11 cellular contexts compared by ENCODE assay signal in the genomic region with DNA sequence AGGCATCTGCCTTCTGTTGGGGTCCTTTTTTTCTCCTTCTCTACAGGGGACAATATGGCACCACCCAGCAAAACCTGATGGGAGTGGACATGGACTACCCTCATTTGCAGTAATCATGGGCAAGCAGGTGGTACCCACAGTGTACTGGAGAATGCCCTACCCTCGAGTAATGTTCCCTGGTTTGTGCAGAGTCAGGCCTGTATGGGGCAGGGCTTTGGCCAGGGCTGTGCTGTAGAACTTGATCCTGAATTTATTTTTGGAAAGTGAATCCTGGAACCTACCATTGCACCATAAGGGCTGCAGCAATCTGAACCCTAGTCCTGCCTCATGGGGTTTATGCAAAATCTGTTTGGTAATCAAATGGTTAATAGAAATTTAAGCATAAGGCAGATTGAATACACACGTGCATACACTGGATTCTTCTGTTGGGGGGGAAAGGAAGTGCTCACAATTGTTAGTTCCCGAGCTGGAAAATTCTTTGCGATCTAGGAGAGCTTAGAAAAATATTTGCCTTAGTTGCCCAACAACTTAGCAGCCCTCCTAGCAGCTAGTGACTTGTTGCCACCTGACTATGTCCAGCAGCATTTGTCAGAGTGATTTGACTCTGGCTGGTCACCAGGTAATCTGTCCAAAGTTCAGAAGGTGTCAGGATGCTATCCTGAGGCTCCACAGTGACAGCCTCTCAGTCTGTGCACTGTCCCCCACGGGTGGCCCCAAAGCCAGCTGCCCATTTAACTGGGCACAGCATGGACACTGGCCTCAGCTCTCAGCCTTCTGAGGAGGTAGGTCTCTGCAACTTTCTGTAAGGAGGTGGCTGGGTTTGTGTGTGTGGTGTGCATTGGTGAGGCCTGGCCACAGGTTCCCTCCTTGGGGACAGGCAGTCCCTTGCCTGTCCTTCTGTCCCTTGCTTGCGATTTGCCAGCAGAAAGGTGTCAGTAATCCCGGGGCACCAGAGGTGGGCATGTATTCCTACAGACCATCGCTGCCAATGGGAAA. TPM values are rescaled to one million over a fixed set of nuclear protein-coding genes. Genes with fewer than 3 reads are reported as not detected.
A peak's percentile ranks its signal among the peaks of the same experiment; 100 is the strongest.
DNase-seq lines count a peak whose midpoint lies in the region; ATAC-seq and TF ChIP-seq lines count a peak whose summit lies in the region.
"Had no signal": no experiment of that assay in that cellular context is flagged by ENCODE, and none has a peak within 500 bp of the region (broad histone marks: within the 10 kb centered on the region; RNA-seq: fewer than 3 reads in every experiment).

No MANE protein-coding gene starts in this region.

- no peak for TF ChIP-seq POLR2A in esophagus muscularis mucosa (IDR thresholded peaks at IDR 0.05; ENCODE audit: low read depth)

- peak overlapping the region; percentile 24 for H2BK120ac ChIP-seq in mesenchymal stem cell (ENCODE audit: low read depth, low read length)

- no peaks in the 10 kb centered on the region for H3K27me3 Mint-ChIP-seq in type B pancreatic cell

- TF ChIP-seq CTCF in esophagus muscularis mucosa (IDR thresholded peaks at IDR 0.05) (no peak), type B pancreatic cell (conservative IDR thresholded peaks at IDR 0.05) (no peak)

- H3K4me3 ChIP-seq in esophagus muscularis mucosa (peak overlapping the region in 2 of 4 donors; percentile 26 to 27), mesenchymal stem cell (ENCODE audit: insufficient read depth in 1 of 2, low read depth in 1 of 2, low read length in 2 of 2) (no peak overlapping the region)
- H3K4me3 ChIP-seq: body of pancreas had no signal

- H3K27ac ChIP-seq in esophagus muscularis mucosa (replicated peaks in 1 of 4) (peak overlapping the region; percentile 62 to 78 (median 67)), mesenchymal stem cell (ENCODE audit: low read length, poor library complexity, severe bottlenecking) (no peak overlapping the region)
- H3K27ac ChIP-seq: 22Rv1, body of pancreas had no signal

- H3K23ac ChIP-seq in mesenchymal stem cell (ENCODE audit: low read length in 2 of 2), result no peak overlapping the region

- peak; percentile 11 for DNase-seq in DMS 273 (lab: John Stamatoyannopoulos, UW; ENCODE audit: unreplicated experiment)
- no peak for DNase-seq in DMS 273 treated with DMSO at 0.1 percent for 48 hours (lab: John Stamatoyannopoulos, UW)
- DNase-seq in esophagus muscularis mucosa (ENCODE audit: extremely low spot score), result peak; percentile 60
- no peak for DNase-seq in mesenchymal stem cell
- no peak for DNase-seq in type B pancreatic cell (ENCODE audit: extremely low spot score, unreplicated experiment)
- no peak for DNase-seq in NCI-H2196 (lab: John Stamatoyannopoulos, UW; ENCODE audit: unreplicated experiment)
- DNase-seq: body of pancreas; stimulated activated naive CD8-positive, alpha-beta T cell treated with anti-CD3 and anti-CD28 coated beads, Interleukin-15, Interleukin-2, amounts not matched to agents 100 U/mL and 50 U/mL, for 24 hours had no signal

- H3K27me3 ChIP-seq in esophagus muscularis mucosa (no peaks in the 10 kb centered on the region), mesenchymal stem cell (ENCODE audit: control insufficient read depth in 1 of 2, insufficient read depth in 1 of 2, low read length in 2 of 2) (no peaks in the 10 kb centered on the region)
- H3K27me3 ChIP-seq: body of pancreas had no signal

- intact Hi-C loops in esophagus muscularis mucosa (cut with DNase I), result no loop called here

- peaks cover 7% of the 10 kb centered on the region for H3K36me3 Mint-ChIP-seq in type B pancreatic cell

- H2AFZ ChIP-seq in mesenchymal stem cell (ENCODE audit: low read depth, low read length), result no peak overlapping the region

- H3K9me3 Mint-ChIP-seq in type B pancreatic cell, result no peaks in the 10 kb centered on the region

- peak overlapping the region; percentile 2 for H3K4me3 Mint-ChIP-seq in type B pancreatic cell

- H2AK5ac ChIP-seq in mesenchymal stem cell (ENCODE audit: low read length, severe bottlenecking), result no peak overlapping the region

- H3K36me3 ChIP-seq in esophagus muscularis mucosa (peaks cover 0 to under 1% (median 0%) of the 10 kb centered on the region in 4 donors), mesenchymal stem cell (ENCODE audit: control insufficient read depth in 1 of 2, insufficient read depth in 2 of 2, low read depth in 1 of 2, low read length in 2 of 2) (peaks cover 0 to 2% of the 10 kb centered on the region in 2 experiments)

- no peak overlapping the region for H3K9ac ChIP-seq in mesenchymal stem cell (ENCODE audit: low read length)

- H2BK15ac ChIP-seq in mesenchymal stem cell (ENCODE audit: low read depth, poor library complexity, severe bottlenecking), result no peak overlapping the region

- ATAC-seq in GM21737 (IDR thresholded peaks at IDR 0.05; ENCODE audit: unreplicated experiment) (no peak), GM21576 (IDR thresholded peaks at IDR 0.05; ENCODE audit: unreplicated experiment) (no peak)
- ATAC-seq: body of pancreas; stimulated activated naive CD8-positive, alpha-beta T cell treated with anti-CD3 and anti-CD28 coated beads, Interleukin-15, Interleukin-2, amounts not matched to agents 100 U/mL and 50 U/mL, for 24 hours had no signal

- H2BK12ac ChIP-seq in mesenchymal stem cell (ENCODE audit: low read length in 2 of 2), result no peak overlapping the region

- H3K4ac ChIP-seq in mesenchymal stem cell (ENCODE audit: low read depth in 1 of 2, low read length in 2 of 2), result no peak overlapping the region

- H2BK5ac ChIP-seq in mesenchymal stem cell (ENCODE audit: low read depth, low read length, poor library complexity, severe bottlenecking), result no peak overlapping the region

- H3K27ac Mint-ChIP-seq in type B pancreatic cell, result no peak overlapping the region

- peaks cover 39 to 91% (median 82%) of the 10 kb centered on the region in 4 donors for H3K4me1 ChIP-seq in esophagus muscularis mucosa
- H3K4me1 ChIP-seq in mesenchymal stem cell (ENCODE audit: control insufficient read depth, insufficient read depth, low read depth, low read length), result peaks cover 15% of the 10 kb centered on the region

- whole genome bisulfite sequencing in esophagus muscularis mucosa, result 50% methylated on average over 7 of the region's 8 CpGs
- whole genome bisulfite sequencing in mesenchymal stem cell, result 64% methylated on average over 8 of the region's 8 CpGs

- no peak for TF ChIP-seq EP300 in esophagus muscularis mucosa (IDR thresholded peaks at IDR 0.05)

- no peak overlapping the region for H3K18ac ChIP-seq in mesenchymal stem cell (ENCODE audit: low read depth in 1 of 2, low read length in 2 of 2)

- H3K4me1 Mint-ChIP-seq in type B pancreatic cell (ENCODE audit: unreplicated experiment), result peaks cover 50% of the 10 kb centered on the region

- H3K14ac ChIP-seq in mesenchymal stem cell (ENCODE audit: low read length in 2 of 2), result no peak overlapping the region

- no peak overlapping the region for H4K8ac ChIP-seq in mesenchymal stem cell (ENCODE audit: low read length)

- peaks cover 46% of the 10 kb centered on the region for H3K79me1 ChIP-seq in mesenchymal stem cell (replicated peaks; ENCODE audit: low read length, poor library complexity, severe bottlenecking)

- no peak overlapping the region for H3K4me2 ChIP-seq in mesenchymal stem cell (ENCODE audit: low read length, poor library complexity, severe bottlenecking)

- H4K91ac ChIP-seq in mesenchymal stem cell (ENCODE audit: low read length), result no peak overlapping the region

- H3K9me3 ChIP-seq in esophagus muscularis mucosa (no peaks in the 10 kb centered on the region), mesenchymal stem cell (ENCODE audit: control insufficient read depth, low read length) (no peaks in the 10 kb centered on the region)
- H3K9me3 ChIP-seq: body of pancreas had no signal

RNA-seq across cellular contexts. Expression of a gene that starts 8.3 kb away (rescaled TPM):
- total RNA-seq in esophagus muscularis mucosa (10 to 100 TPM; 14.1 to 25.0 (median 18.4) TPM), type B pancreatic cell (ENCODE audit: low replicate concordance) (11.4 and 26.1 TPM in 2 replicates)
- polyA plus RNA-seq in mesenchymal stem cell (2013, experiment 1 of 2), result 3.5 TPM
- 3.4 TPM for polyA plus RNA-seq in mesenchymal stem cell (2013, experiment 2 of 2)

Comparison
In these comparisons a context has a peak if more than half of its experiments do, and no peak if none do; other contexts are left out.
1. DNase-seq: peak in DMS 273 (single experiment) and esophagus muscularis mucosa (single experiment); none in DMS 273 treated with DMSO at 0.1 percent for 48 hours (single experiment), mesenchymal stem cell (single experiment), type B pancreatic cell (single experiment) and NCI-H2196 (single experiment).